ENCODE assay signal across 24 cellular contexts in genomic region chr3:58534592-58535494, GRCh38. TPM values are rescaled to one million over a fixed set of nuclear protein-coding genes. Genes with fewer than 3 reads are reported as not detected.
DNase-seq lines count a peak whose midpoint lies in the region; ATAC-seq, FAIRE-seq and TF ChIP-seq lines count a peak whose summit lies in the region.
"Had no signal": no experiment of that assay in that cellular context is flagged by ENCODE, and none has a peak within 500 bp of the region (broad histone marks: within the 10 kb centered on the region; RNA-seq: fewer than 3 reads in every experiment).

No MANE protein-coding gene starts in this region.

- H3K79me1 ChIP-seq in trophoblast cell (ENCODE audit: low read length) = no peaks in the 10 kb centered on the region

- BruUV-seq in K562 (replicated peaks; lab: Mats Ljungman, UMichigan) = no TSS peak
- no TSS peak for BruUV-seq in HepG2 (replicated peaks; lab: Mats Ljungman, UMichigan)

- H4K20me1 ChIP-seq in K562 (replicated peaks; ENCODE audit: control insufficient read depth, insufficient read depth, low read length) (no peaks in the 10 kb centered on the region; the same call in 1 of the 2 replicates), HepG2 (ENCODE audit: insufficient read depth, low read length) (no peaks in the 10 kb centered on the region)
- H4K20me1 ChIP-seq: BLaER1 had no signal

- H3K4me1 Mint-ChIP-seq in endothelial cell (ENCODE audit: unreplicated experiment) = peaks cover 23% of the 10 kb centered on the region

- no peak overlapping the region for H4K8ac ChIP-seq in trophoblast cell (ENCODE audit: low read depth, low read length)

- peaks cover 7 to 13% of the 10 kb centered on the region in 2 experiments; a peak in 3 of 5 replicates for H3K4me1 ChIP-seq in K562 (replicated peaks in 1 of 2; ENCODE audit: control insufficient read depth in 2 of 2, insufficient read depth in 2 of 2, low read length in 2 of 2)
- H3K4me1 ChIP-seq in HepG2 (ENCODE audit: insufficient read depth, low read length) = peaks cover 67% of the 10 kb centered on the region
- H3K4me1 ChIP-seq in trophoblast cell (ENCODE audit: control insufficient read depth in 1 of 2, insufficient read depth in 2 of 2, low read length in 2 of 2) = no peaks in the 10 kb centered on the region

- no peak overlapping the region for H3K27ac Mint-ChIP-seq in endothelial cell (ENCODE audit: unreplicated experiment)

- no peak overlapping the region for H4K91ac ChIP-seq in trophoblast cell (ENCODE audit: low read depth, low read length)

- no peak overlapping the region for H3K14ac ChIP-seq in trophoblast cell (ENCODE audit: low read length)

- H3K4me3 ChIP-seq in GM12864 (ENCODE audit: low read depth, low read length) = no peak overlapping the region
- no peak overlapping the region for H3K4me3 ChIP-seq in K562
- H3K4me3 ChIP-seq in HepG2 (replicated peaks in 1 of 3; ENCODE audit: insufficient read depth in 1 of 3, low read depth in 2 of 3, low read length in 3 of 3) = no peak overlapping the region
- no peak overlapping the region for H3K4me3 ChIP-seq in trophoblast cell (ENCODE audit: low read depth, low read length)
- H3K4me3 ChIP-seq: BLaER1, MG63 had no signal

- H3K36me3 ChIP-seq in K562 (ENCODE audit: control insufficient read depth, insufficient read depth, low read length) = no peaks in the 10 kb centered on the region
- H3K36me3 ChIP-seq in HepG2 (replicated peaks in 1 of 2; ENCODE audit: control insufficient read depth in 1 of 2, insufficient read depth in 2 of 2, low read length in 2 of 2) = peaks cover 0 to 33% of the 10 kb centered on the region in 2 experiments; a peak in 3 of 5 replicates
- no peaks in the 10 kb centered on the region for H3K36me3 ChIP-seq in trophoblast cell (ENCODE audit: control insufficient read depth in 1 of 2, insufficient read depth in 2 of 2, low read length in 2 of 2)
- H3K36me3 ChIP-seq: BLaER1 had no signal

- ATAC-seq in K562 (no peak), HepG2 (no peak)
- ATAC-seq: Right ventricle myocardium inferior had no signal

- no peak for FAIRE-seq in K562 (lab: Jason Lieb, UNC)
- FAIRE-seq in HepG2 (lab: Jason Lieb, UNC) = no peak
- FAIRE-seq: RCC 7860 had no signal

- H3K27me3 Mint-ChIP-seq in endothelial cell (ENCODE audit: unreplicated experiment) = peaks cover 14% of the 10 kb centered on the region
- H3K27me3 Mint-ChIP-seq: CD8-positive, alpha-beta memory T cell had no signal

- H3K4me2 ChIP-seq in K562 (ENCODE audit: insufficient read depth, low read length) (no peak overlapping the region), HepG2 (ENCODE audit: low read depth, low read length) (peak overlapping the region; percentile 87; the same call in 1 of the 2 replicates), trophoblast cell (ENCODE audit: low read length) (no peak overlapping the region)
- H3K4me2 ChIP-seq: BLaER1 had no signal

- H3K9me1 ChIP-seq in K562 (ENCODE audit: control insufficient read depth, insufficient read depth, low read length) = no peaks in the 10 kb centered on the region

- H3K23ac ChIP-seq in trophoblast cell (ENCODE audit: low read length) = no peak overlapping the region

- no peaks in the 10 kb centered on the region for H3K9me3 Mint-ChIP-seq in endothelial cell (ENCODE audit: unreplicated experiment)
- H3K9me3 Mint-ChIP-seq: CD8-positive, alpha-beta memory T cell had no signal

- CTCF ChIA-PET in K562 (lab: Yijun Ruan, JAX; ENCODE audit: low intra/inter-chr PET ratio) (interaction anchor here (0.6 kb wide), 1 partner anchor 83 kb away, joined by 4 read pairs; no protein-coding TSS in a partner anchor), HepG2 (lab: Yijun Ruan, JAX; ENCODE audit: low intra/inter-chr PET ratio, low total read pairs) (no interaction called here)

- H3K4ac ChIP-seq in trophoblast cell (ENCODE audit: low read depth, low read length) = no peak overlapping the region

- H3K4me3 Mint-ChIP-seq in endothelial cell (ENCODE audit: unreplicated experiment) = no peak overlapping the region
- H3K4me3 Mint-ChIP-seq: CD8-positive, alpha-beta memory T cell had no signal

- H2AFZ ChIP-seq in K562 (ENCODE audit: low read depth, low read length) (no peak overlapping the region), HepG2 (ENCODE audit: low read length) (no peak overlapping the region), trophoblast cell (ENCODE audit: insufficient read depth, low read length, poor library complexity) (no peak overlapping the region)

- 1% methylated on average over 9 of the region's 9 CpGs for WGBS in K562 (ENCODE audit: insufficient coverage, low coverage, missing lambda C conversion rate)
- 97% methylated on average over 7 of the region's 9 CpGs for WGBS in HepG2 (ENCODE audit: low lambda C conversion rate)
- no CpG with 5 or more reads among the region's 9 CpGs for WGBS in trophoblast cell (ENCODE audit: extremely low coverage, insufficient coverage, insufficient read length)

- no peak overlapping the region for H3K18ac ChIP-seq in trophoblast cell (ENCODE audit: low read length)

- no peak overlapping the region for H2BK12ac ChIP-seq in trophoblast cell (ENCODE audit: low read length)

- TF ChIP-seq CTCF in GM12864 (IDR thresholded peaks at IDR 0.05; ENCODE audit: low read depth, low read length, missing control alignments) = peak; percentile 1
- TF ChIP-seq CTCF in K562 (IDR thresholded peaks at IDR 0.05 in 2 of 3, conservative IDR thresholded peaks at IDR 0.05 in 1 of 3; ENCODE audit: insufficient read depth in 2 of 3, low read depth in 1 of 3, low read length in 3 of 3) = no peak
- TF ChIP-seq CTCF in HepG2 (CRISPR knock-in tag; IDR thresholded peaks at IDR 0.05) = no peak
- TF ChIP-seq CTCF in endothelial cell (IDR thresholded peaks at IDR 0.05; ENCODE audit: unreplicated experiment) = no peak

- POLR2A ChIA-PET in K562 (lab: Yijun Ruan, JAX) (interaction anchor here (1.3 to 1.5 kb wide), 3 partner anchors 10 to 228 kb away, joined by 3 read pairs; partner anchors contain the start of gene HTD2), HepG2 (lab: Yijun Ruan, JAX) (interaction anchor here (0.8 to 4.5 kb wide), 15 partner anchors 9 to 228 kb away, joined by 3 to 76 read pairs (median 7); partner anchors contain the start of genes HTD2, KCTD6 and RPP14)

- H3K36me3 Mint-ChIP-seq in endothelial cell (ENCODE audit: low read depth, unreplicated experiment) = no peaks in the 10 kb centered on the region
- H3K36me3 Mint-ChIP-seq: CD8-positive, alpha-beta memory T cell had no signal

- no peak for TF ChIP-seq EP300 in K562 (IDR thresholded peaks at IDR 0.05; ENCODE audit: low read length)
- TF ChIP-seq EP300 in HepG2 (IDR thresholded peaks at IDR 0.05; ENCODE audit: low read depth in 2 of 2, low read length in 2 of 2) = no peak
- no peak for TF ChIP-seq EP300 in HepG2 (CRISPR knock-in tag; IDR thresholded peaks at IDR 0.05; ENCODE audit: borderline replicate concordance)

- in situ Hi-C loops in K562 (cut with MboI) (loop anchor here (5.0 to 10.0 kb wide), 3 partner anchors 108 to 350 kb away; no protein-coding TSS in a partner anchor), HepG2 (cut with HindIII; ENCODE audit: extremely low pct_ligation_motif_present, low pct_unique_long_range_greater_than_20kb) (loop anchor here (10.0 kb wide), 1 partner anchor 210 kb away; no protein-coding TSS in a partner anchor)

- no peak overlapping the region for H4K12ac ChIP-seq in trophoblast cell (ENCODE audit: low read depth, low read length)

- no peak overlapping the region for H2AK5ac ChIP-seq in trophoblast cell (ENCODE audit: low read length)

- TF ChIP-seq POLR2A in K562 (conservative IDR thresholded peaks at IDR 0.05) = no peak
- TF ChIP-seq POLR2A in HepG2 (IDR thresholded peaks at IDR 0.05; ENCODE audit: insufficient read depth in 1 of 2, low read depth in 2 of 2, low read length in 2 of 2) = no peak

- H3K79me2 ChIP-seq in K562 (ENCODE audit: control insufficient read depth, insufficient read depth, low read length) = no peaks in the 10 kb centered on the region
- no peaks in the 10 kb centered on the region for H3K79me2 ChIP-seq in HepG2 (ENCODE audit: insufficient read depth, low read length)
- H3K79me2 ChIP-seq in trophoblast cell (ENCODE audit: control insufficient read depth, insufficient read depth, low read length, poor library complexity) = no peaks in the 10 kb centered on the region

- H3K9ac ChIP-seq in K562 (ENCODE audit: insufficient read depth in 1 of 2, low read depth in 2 of 2, low read length in 2 of 2) (no peak overlapping the region; a peak in 1 of 4 replicates), HepG2 (ENCODE audit: insufficient read depth, low read depth, low read length) (no peak overlapping the region), trophoblast cell (ENCODE audit: low read length) (peak overlapping the region; percentile 24)
- H3K9ac ChIP-seq: BLaER1 had no signal

- H3K9me3 ChIP-seq in K562 (replicated peaks; ENCODE audit: control insufficient read depth, insufficient read depth, low read depth, low read length) (no peaks in the 10 kb centered on the region), HepG2 (ENCODE audit: low read length) (no peaks in the 10 kb centered on the region), trophoblast cell (ENCODE audit: insufficient read depth, low read depth, low read length) (no peaks in the 10 kb centered on the region)
- H3K9me3 ChIP-seq: BLaER1, MG63 had no signal

- H2BK120ac ChIP-seq in trophoblast cell (ENCODE audit: insufficient read depth, low read length, poor library complexity) = no peak overlapping the region

- DNase-seq in GM12864 (ENCODE audit: low read depth) (no peak), K562 (ENCODE audit: extremely low read depth in 1 of 4, low spot score in 3 of 4) (no peak), HepG2 (ENCODE audit: low spot score) (no peak), trophoblast cell (no peak), NCI-H748 (lab: John Stamatoyannopoulos, UW; ENCODE audit: unreplicated experiment) (no peak), endothelial cell (ENCODE audit: low spot score) (no peak), ureter (ENCODE audit: low spot score) (no peak)
- DNase-seq: CD8-positive, alpha-beta memory T cell; H7; IMR-90; Karpas-422; MG63; NCI-H1048; NCI-H1436 treated with DMSO at 0.1 percent for 48 hours; NCI-H2081; NCI-H446; NCI-H748 treated with DMSO at 0.1 percent for 48 hours; NK-92 treated with Interleukin-12 subunit alpha and Interleukin-12 subunit beta, amount 100 ng/mL, for 24 hours had no signal

- TF ChIP-seq RAD21 in K562 (CRISPR knock-in tag; conservative IDR thresholded peaks at IDR 0.05 in 1 of 2, IDR thresholded peaks at IDR 0.05 in 1 of 2) (no peak), HepG2 (CRISPR knock-in tag; IDR thresholded peaks at IDR 0.05) (no peak)

- H2BK5ac ChIP-seq in trophoblast cell (ENCODE audit: low read depth, low read length, poor library complexity) = no peak overlapping the region

- H3K27me3 ChIP-seq in K562 (ENCODE audit: control insufficient read depth in 2 of 2, insufficient read depth in 2 of 2, low read length in 2 of 2) = no peaks in the 10 kb centered on the region; a peak in 2 of 5 replicates
- no peaks in the 10 kb centered on the region for H3K27me3 ChIP-seq in HepG2 (ENCODE audit: control insufficient read depth in 1 of 2, insufficient read depth in 2 of 2, low read length in 2 of 2)
- no peaks in the 10 kb centered on the region for H3K27me3 ChIP-seq in trophoblast cell (ENCODE audit: insufficient read depth, low read length)
- H3K27me3 ChIP-seq: BLaER1, MG63 had no signal

- intact Hi-C loops in K562 (cut with micrococcal nuclease) = loop anchor here (5.0 kb wide), 2 partner anchors 213 to 348 kb away; no protein-coding TSS in a partner anchor
- intact Hi-C loops in HepG2 (cut with micrococcal nuclease; ENCODE audit: unreplicated experiment) = loop anchor here (5.0 to 10.0 kb wide), 2 partner anchors 113 to 200 kb away; partner anchors contain the start of gene PXK

- H3K27ac ChIP-seq in K562 (ENCODE audit: extremely low read depth, low read depth, low read length) (no peak overlapping the region), HepG2 (ENCODE audit: extremely low read length, insufficient read depth, low read length) (peak overlapping the region; percentile 85), trophoblast cell (ENCODE audit: low read depth, low read length) (no peak overlapping the region)
- H3K27ac ChIP-seq: BLaER1, HL-60 had no signal

RNA-seq across cellular contexts. Expression of gene ACOX2, which starts 2.1 kb away (rescaled TPM):
- not detected in 2 replicates for total RNA-seq in K562 (2011; cell fraction: chromatin; rRNA removed; ENCODE audit: low replicate concordance)
- not detected in 2 replicates for total RNA-seq in K562 (2011; cell fraction: nucleolus; rRNA removed)
- total RNA-seq in K562 (2011; cell fraction: nucleoplasm; rRNA removed) = not detected in 2 replicates
- total RNA-seq in K562 (2014; rRNA removed) (not detected in 2 replicates), K562 (2014; rRNA removed; fragmentation: Illumina TruSeq; extraction: Trizol) (not detected in 2 replicates), K562 (2015; rRNA removed; fragmentation: Illumina TruSeq; extraction: Trizol) (not detected in 2 replicates), K562 (2021) (not detected in 2 replicates), HepG2 (2016; rRNA removed; fragmentation: Illumina TruSeq; extraction: Trizol) (41.1 and 42.6 TPM in 2 replicates), endothelial cell (ENCODE audit: unreplicated experiment) (1.1 TPM), ureter (12.8 TPM)
- polyA plus RNA-seq in K562 (2011; rRNA removed) (not detected in 2 replicates), K562 (2014; fragmentation: Illumina TruSeq; extraction: Trizol) (not detected in 2 replicates), K562 (2014; fragmentation: Nextera tagmentation; extraction: Ambion mirVana) (under 1 TPM in 1 of 2 experiments, not detected in 1; 0.15 TPM), K562 (2014; rRNA removed) (not detected in 2 replicates), HepG2 (2011; rRNA removed) (98.5 and 105 TPM in 2 replicates)
- polyA plus RNA-seq in K562 (2011; cell fraction: cytosol; rRNA removed) = not detected in 2 replicates
- polyA plus RNA-seq in K562 (2011; cell fraction: nucleus; rRNA removed) = not detected in 2 replicates
- polyA plus RNA-seq in K562 (2012) = 0.25 TPM in 1 of 2 replicates, not detected in the other
- 0.63 TPM in 1 of 2 replicates, not detected in the other for polyA minus RNA-seq in K562 (2011; rRNA and poly(A)+ RNA removed)
- polyA minus RNA-seq in K562 (2011; cell fraction: cytosol; rRNA and poly(A)+ RNA removed) = not detected in 2 replicates
- polyA minus RNA-seq in K562 (2011; cell fraction: nucleus; rRNA and poly(A)+ RNA removed) = not detected in 2 replicates
- 13.1 and 13.7 TPM in 2 replicates for total RNA-seq in HepG2 (2016; cell fraction: cytosol; rRNA removed; fragmentation: Illumina TruSeq; extraction: Trizol; ENCODE audit: low read depth)
- 39.0 and 39.8 TPM in 2 replicates for total RNA-seq in HepG2 (2016; cell fraction: insoluble cytoplasmic fraction; rRNA removed; fragmentation: Illumina TruSeq; extraction: Trizol)
- total RNA-seq in HepG2 (2016; cell fraction: membrane; rRNA removed; fragmentation: Illumina TruSeq; extraction: Trizol) = 18.6 and 20.4 TPM in 2 replicates
- total RNA-seq in HepG2 (2016; cell fraction: nucleus; rRNA removed; fragmentation: Illumina TruSeq; extraction: Trizol) = 48.2 and 48.3 TPM in 2 replicates
- polyA plus RNA-seq in HepG2 (2011; cell fraction: cytosol; rRNA removed) = 49.0 and 60.3 TPM in 2 replicates
- polyA plus RNA-seq in HepG2 (2011; cell fraction: nucleus; rRNA removed) = 306 and 373 TPM in 2 replicates
- polyA plus RNA-seq in HepG2 (2012) = 29.8 and 60.1 TPM in 2 replicates
- polyA plus RNA-seq in HepG2 (2016; cell fraction: cytosol; fragmentation: Illumina TruSeq; extraction: Trizol; ENCODE audit: low read depth) = 12.5 and 13.1 TPM in 2 replicates
- 50.0 and 58.0 TPM in 2 replicates for polyA plus RNA-seq in HepG2 (2016; cell fraction: insoluble cytoplasmic fraction; fragmentation: Illumina TruSeq; extraction: Trizol; ENCODE audit: low read depth)
- 16.6 and 17.1 TPM in 2 replicates for polyA plus RNA-seq in HepG2 (2016; cell fraction: membrane; fragmentation: Illumina TruSeq; extraction: Trizol; ENCODE audit: low read depth)
- polyA plus RNA-seq in HepG2 (2016; cell fraction: nucleus; fragmentation: Illumina TruSeq; extraction: Trizol; ENCODE audit: insufficient read depth, low read depth) = 86.5 and 86.8 TPM in 2 replicates
- polyA minus RNA-seq in HepG2 (2011; rRNA and poly(A)+ RNA removed; ENCODE audit: low replicate concordance) = 95.4 TPM in 1 of 2 replicates, not detected in the other
- 23.3 and 26.9 TPM in 2 replicates for polyA minus RNA-seq in HepG2 (2011; cell fraction: cytosol; rRNA and poly(A)+ RNA removed)
- polyA minus RNA-seq in HepG2 (2011; cell fraction: nucleus; rRNA and poly(A)+ RNA removed) = 86.3 and 110 TPM in 2 replicates
- polyA plus RNA-seq in trophoblast cell (2013) = 0.21 and 0.32 TPM in 2 replicates
- total RNA-seq: CD8-positive, alpha-beta memory T cell had no signal
- polyA plus RNA-seq: CD8-positive, alpha-beta memory T cell had no signal

RNA-seq across cellular contexts. Expression of gene FAM107A, which starts 42.3 kb away (rescaled TPM):
- not detected in 2 replicates for total RNA-seq in K562 (2011; cell fraction: chromatin; rRNA removed; ENCODE audit: low replicate concordance)
- total RNA-seq in K562 (2011; cell fraction: nucleolus; rRNA removed) = not detected in 2 replicates
- not detected in 2 replicates for total RNA-seq in K562 (2011; cell fraction: nucleoplasm; rRNA removed)
- total RNA-seq in K562 (2014; rRNA removed) = not detected in 2 replicates
- not detected in 2 replicates for total RNA-seq in K562 (2014; rRNA removed; fragmentation: Illumina TruSeq; extraction: Trizol)
- total RNA-seq in K562 (2015; rRNA removed; fragmentation: Illumina TruSeq; extraction: Trizol) = not detected in 2 replicates
- total RNA-seq in K562 (2021) = 0.07 TPM in 1 of 2 replicates, not detected in the other
- polyA plus RNA-seq in K562 (2011; rRNA removed) = not detected in 2 replicates
- not detected in 2 replicates for polyA plus RNA-seq in K562 (2011; cell fraction: cytosol; rRNA removed)
- polyA plus RNA-seq in K562 (2011; cell fraction: nucleus; rRNA removed) = not detected in 2 replicates
- not detected in 2 replicates for polyA plus RNA-seq in K562 (2012)
- polyA plus RNA-seq in K562 (2014; fragmentation: Illumina TruSeq; extraction: Trizol) = not detected in 2 replicates
- polyA plus RNA-seq in K562 (2014; fragmentation: Nextera tagmentation; extraction: Ambion mirVana) = not detected
- polyA plus RNA-seq in K562 (2014; rRNA removed) = not detected in 2 replicates
- polyA minus RNA-seq in K562 (2011; rRNA and poly(A)+ RNA removed) = not detected in 2 replicates
- not detected in 2 replicates for polyA minus RNA-seq in K562 (2011; cell fraction: cytosol; rRNA and poly(A)+ RNA removed)
- polyA minus RNA-seq in K562 (2011; cell fraction: nucleus; rRNA and poly(A)+ RNA removed) = not detected in 2 replicates
- total RNA-seq in HepG2 (2016; rRNA removed; fragmentation: Illumina TruSeq; extraction: Trizol) = not detected in 2 replicates
- total RNA-seq in HepG2 (2016; cell fraction: cytosol; rRNA removed; fragmentation: Illumina TruSeq; extraction: Trizol; ENCODE audit: low read depth) = not detected in 2 replicates
- not detected in 2 replicates for total RNA-seq in HepG2 (2016; cell fraction: insoluble cytoplasmic fraction; rRNA removed; fragmentation: Illumina TruSeq; extraction: Trizol)
- not detected in 2 replicates for total RNA-seq in HepG2 (2016; cell fraction: membrane; rRNA removed; fragmentation: Illumina TruSeq; extraction: Trizol)
- total RNA-seq in HepG2 (2016; cell fraction: nucleus; rRNA removed; fragmentation: Illumina TruSeq; extraction: Trizol) = not detected in 2 replicates
- not detected in 2 replicates for polyA plus RNA-seq in HepG2 (2011; rRNA removed)
- not detected in 2 replicates for polyA plus RNA-seq in HepG2 (2011; cell fraction: cytosol; rRNA removed)
- polyA plus RNA-seq in HepG2 (2011; cell fraction: nucleus; rRNA removed) = not detected in 2 replicates
- polyA plus RNA-seq in HepG2 (2012) = 0.13 and 0.62 TPM in 2 replicates
- not detected in 2 replicates for polyA plus RNA-seq in HepG2 (2016; cell fraction: cytosol; fragmentation: Illumina TruSeq; extraction: Trizol; ENCODE audit: low read depth)
- not detected in 2 replicates for polyA plus RNA-seq in HepG2 (2016; cell fraction: insoluble cytoplasmic fraction; fragmentation: Illumina TruSeq; extraction: Trizol; ENCODE audit: low read depth)
- polyA plus RNA-seq in HepG2 (2016; cell fraction: membrane; fragmentation: Illumina TruSeq; extraction: Trizol; ENCODE audit: low read depth) = not detected in 2 replicates
- polyA plus RNA-seq in HepG2 (2016; cell fraction: nucleus; fragmentation: Illumina TruSeq; extraction: Trizol; ENCODE audit: insufficient read depth, low read depth) = not detected in 2 replicates
- polyA minus RNA-seq in HepG2 (2011; rRNA and poly(A)+ RNA removed; ENCODE audit: low replicate concordance) = not detected in 2 replicates
- polyA minus RNA-seq in HepG2 (2011; cell fraction: cytosol; rRNA and poly(A)+ RNA removed) = not detected in 2 replicates
- polyA minus RNA-seq in HepG2 (2011; cell fraction: nucleus; rRNA and poly(A)+ RNA removed) = not detected in 2 replicates
- not detected in 2 replicates for polyA plus RNA-seq in trophoblast cell (2013)
- 0.18 TPM for total RNA-seq in endothelial cell (ENCODE audit: unreplicated experiment)
- 102 TPM for total RNA-seq in ureter
- total RNA-seq: A673; CD8-positive, alpha-beta memory T cell; IMR-90; SK-MEL-5 had no signal
- polyA plus RNA-seq: CD8-positive, alpha-beta memory T cell; IMR-90 had no signal

RNA-seq across cellular contexts. Expression of gene KCTD6, which starts 42.9 kb away (rescaled TPM):
- 7.6 and 24.0 TPM in 2 replicates for total RNA-seq in K562 (2011; cell fraction: chromatin; rRNA removed; ENCODE audit: low replicate concordance)
- 3.5 and 5.3 TPM in 2 replicates for total RNA-seq in K562 (2011; cell fraction: nucleolus; rRNA removed)
- 7.4 and 11.0 TPM in 2 replicates for total RNA-seq in K562 (2011; cell fraction: nucleoplasm; rRNA removed)
- total RNA-seq in K562 (2014; rRNA removed) (2.1 and 4.4 TPM in 2 replicates), K562 (2014; rRNA removed; fragmentation: Illumina TruSeq; extraction: Trizol) (3.7 and 5.1 TPM in 2 replicates), K562 (2015; rRNA removed; fragmentation: Illumina TruSeq; extraction: Trizol) (5.2 and 5.3 TPM in 2 replicates), K562 (2021) (3.0 and 3.5 TPM in 2 replicates), HepG2 (2016; rRNA removed; fragmentation: Illumina TruSeq; extraction: Trizol) (14.0 and 14.2 TPM in 2 replicates), endothelial cell (ENCODE audit: unreplicated experiment) (11.9 TPM), ureter (11.4 TPM)
- polyA plus RNA-seq in K562 (2011; rRNA removed) (5.0 and 5.1 TPM in 2 replicates), K562 (2014; fragmentation: Illumina TruSeq; extraction: Trizol) (4.2 and 5.9 TPM in 2 replicates), K562 (2014; fragmentation: Nextera tagmentation; extraction: Ambion mirVana) (1 to 10 TPM; 4.0 to 4.5 TPM), K562 (2014; rRNA removed) (3.9 and 5.3 TPM in 2 replicates), HepG2 (2011; rRNA removed) (12.0 and 13.4 TPM in 2 replicates)
- 2.4 and 3.2 TPM in 2 replicates for polyA plus RNA-seq in K562 (2011; cell fraction: cytosol; rRNA removed)
- 2.8 and 3.6 TPM in 2 replicates for polyA plus RNA-seq in K562 (2011; cell fraction: nucleus; rRNA removed)
- 2.8 and 3.2 TPM in 2 replicates for polyA plus RNA-seq in K562 (2012)
- polyA minus RNA-seq in K562 (2011; rRNA and poly(A)+ RNA removed) = 4.3 and 5.2 TPM in 2 replicates
- 2.5 TPM in 1 of 2 replicates, not detected in the other for polyA minus RNA-seq in K562 (2011; cell fraction: cytosol; rRNA and poly(A)+ RNA removed)
- polyA minus RNA-seq in K562 (2011; cell fraction: nucleus; rRNA and poly(A)+ RNA removed) = 4.7 and 8.1 TPM in 2 replicates
- 9.3 and 12.2 TPM in 2 replicates for total RNA-seq in HepG2 (2016; cell fraction: cytosol; rRNA removed; fragmentation: Illumina TruSeq; extraction: Trizol; ENCODE audit: low read depth)
- total RNA-seq in HepG2 (2016; cell fraction: insoluble cytoplasmic fraction; rRNA removed; fragmentation: Illumina TruSeq; extraction: Trizol) = 13.2 and 17.0 TPM in 2 replicates
- 20.0 and 22.1 TPM in 2 replicates for total RNA-seq in HepG2 (2016; cell fraction: membrane; rRNA removed; fragmentation: Illumina TruSeq; extraction: Trizol)
- total RNA-seq in HepG2 (2016; cell fraction: nucleus; rRNA removed; fragmentation: Illumina TruSeq; extraction: Trizol) = 12.3 and 13.2 TPM in 2 replicates
- 6.5 and 11.1 TPM in 2 replicates for polyA plus RNA-seq in HepG2 (2011; cell fraction: cytosol; rRNA removed)
- polyA plus RNA-seq in HepG2 (2011; cell fraction: nucleus; rRNA removed) = 7.0 and 14.1 TPM in 2 replicates
- polyA plus RNA-seq in HepG2 (2012) = 10.7 and 12.1 TPM in 2 replicates
- 10.5 and 12.2 TPM in 2 replicates for polyA plus RNA-seq in HepG2 (2016; cell fraction: cytosol; fragmentation: Illumina TruSeq; extraction: Trizol; ENCODE audit: low read depth)
- polyA plus RNA-seq in HepG2 (2016; cell fraction: insoluble cytoplasmic fraction; fragmentation: Illumina TruSeq; extraction: Trizol; ENCODE audit: low read depth) = 19.5 and 23.9 TPM in 2 replicates
- 17.5 and 18.4 TPM in 2 replicates for polyA plus RNA-seq in HepG2 (2016; cell fraction: membrane; fragmentation: Illumina TruSeq; extraction: Trizol; ENCODE audit: low read depth)
- polyA plus RNA-seq in HepG2 (2016; cell fraction: nucleus; fragmentation: Illumina TruSeq; extraction: Trizol; ENCODE audit: insufficient read depth, low read depth) = 23.8 and 26.9 TPM in 2 replicates
- polyA minus RNA-seq in HepG2 (2011; rRNA and poly(A)+ RNA removed; ENCODE audit: low replicate concordance) = 3.9 and 8.0 TPM in 2 replicates
- polyA minus RNA-seq in HepG2 (2011; cell fraction: cytosol; rRNA and poly(A)+ RNA removed) = 4.9 and 5.9 TPM in 2 replicates
- 7.3 and 17.8 TPM in 2 replicates for polyA minus RNA-seq in HepG2 (2011; cell fraction: nucleus; rRNA and poly(A)+ RNA removed)
- 8.6 and 9.5 TPM in 2 replicates for polyA plus RNA-seq in trophoblast cell (2013)

Comparison
In these comparisons a context has a peak if more than half of its experiments do, and no peak if none do; other contexts are left out.
1. RNA of gene FAM107A, which starts 42.3 kb away (total RNA-seq): 102 TPM in ureter (single experiment); 0.18 TPM in endothelial cell (single experiment), 0.07 TPM in K562 and not detected in HepG2; every median in the first group is over 10 times any median in the second.